ENCODE assay signal across 20 cellular contexts in the genomic region with DNA sequence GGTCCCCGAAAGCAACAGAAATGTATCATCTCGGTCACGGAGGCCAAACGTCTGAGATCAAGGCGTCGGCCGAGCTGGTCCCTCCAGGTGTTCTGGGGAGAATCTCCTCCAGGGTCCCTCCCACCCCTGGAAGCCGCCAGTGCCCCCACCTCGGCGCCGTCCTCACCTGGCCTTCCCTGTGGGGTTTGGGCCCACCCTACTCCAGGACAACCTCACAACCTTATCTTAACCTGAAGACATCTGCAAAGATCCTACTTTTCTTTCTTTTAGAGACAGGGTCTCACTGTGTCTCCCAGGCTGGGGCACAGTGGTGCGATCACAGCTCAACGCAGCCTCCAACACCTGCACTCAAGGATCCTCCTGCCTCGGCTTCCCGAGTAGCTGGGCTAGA. TPM values are rescaled to one million over a fixed set of nuclear protein-coding genes. Genes with fewer than 3 reads are reported as not detected.
DNase-seq lines count a peak whose midpoint lies in the region; ATAC-seq, FAIRE-seq and TF ChIP-seq lines count a peak whose summit lies in the region.
"Had no signal": no experiment of that assay in that cellular context is flagged by ENCODE, and none has a peak within 500 bp of the region (broad histone marks: within the 10 kb centered on the region; RNA-seq: fewer than 3 reads in every experiment).

No MANE protein-coding gene starts in this region.

- H3K79me2 ChIP-seq in astrocyte (ENCODE audit: insufficient read depth, low read length), result no peaks in the 10 kb centered on the region

- no peak overlapping the region for H2BK12ac ChIP-seq in neuronal stem cell (ENCODE audit: low read length)

- no peak overlapping the region for H3K4me3 ChIP-seq in astrocyte (ENCODE audit: insufficient read depth, low read depth, low read length)
- no peak overlapping the region for H3K4me3 ChIP-seq in neuronal stem cell (ENCODE audit: low read length in 2 of 2)
- H3K4me3 ChIP-seq: gastroesophageal sphincter, GM23338 had no signal

- H3K9me3 Mint-ChIP-seq in CD4-positive, alpha-beta T cell, result no peaks in the 10 kb centered on the region
- H3K9me3 Mint-ChIP-seq in IgD-negative memory B cell (no peaks in the 10 kb centered on the region), astrocyte (ENCODE audit: unreplicated experiment) (no peaks in the 10 kb centered on the region)
- H3K9me3 Mint-ChIP-seq: GM23338 had no signal

- no peak overlapping the region for H2BK120ac ChIP-seq in neuronal stem cell (ENCODE audit: low read depth, low read length)

- no peak overlapping the region for H3K4ac ChIP-seq in neuronal stem cell (ENCODE audit: low read length)

- H2BK15ac ChIP-seq in neuronal stem cell (ENCODE audit: low read length), result peak overlapping the region; percentile 89

- no peak for TF ChIP-seq POLR2A in erythroblast (IDR thresholded peaks at IDR 0.05; ENCODE audit: low read length)

- H3K27ac Mint-ChIP-seq in CD4-positive, alpha-beta T cell, result peak overlapping the region; percentile 73
- H3K27ac Mint-ChIP-seq in IgD-negative memory B cell (peak overlapping the region; percentile 2 to 59 (median 35)), astrocyte (ENCODE audit: unreplicated experiment) (peak overlapping the region; percentile 34)
- H3K27ac Mint-ChIP-seq: GM23338 had no signal

- H3K27ac ChIP-seq in CD4-positive, alpha-beta T cell (ENCODE audit: low read depth, low read length), result no peak overlapping the region
- H3K27ac ChIP-seq in astrocyte (ENCODE audit: low read depth, low read length), result no peak overlapping the region
- no peak overlapping the region for H3K27ac ChIP-seq in neuronal stem cell (replicated peaks; ENCODE audit: low read length)

- H3K4me2 ChIP-seq in astrocyte (ENCODE audit: low read length) (no peak overlapping the region), neuronal stem cell (ENCODE audit: insufficient read depth, low read length, poor library complexity, severe bottlenecking) (no peak overlapping the region)
- H3K4me2 ChIP-seq: GM23338 had no signal

- peaks cover 30% of the 10 kb centered on the region for H3K4me1 Mint-ChIP-seq in CD4-positive, alpha-beta T cell (ENCODE audit: low read depth)
- H3K4me1 Mint-ChIP-seq in IgD-negative memory B cell (peaks cover 9 to 19% (median 11%) of the 10 kb centered on the region in 3 donors), astrocyte (ENCODE audit: low read depth, unreplicated experiment) (peaks cover 10% of the 10 kb centered on the region)
- H3K4me1 Mint-ChIP-seq: GM23338 had no signal

- intact Hi-C loops in CD4-positive, alpha-beta T cell (cut with DNase I, micrococcal nuclease), result loop anchor here in 1 of 2 experiments (1.0 kb wide), 1 partner anchor 13 kb away; no protein-coding TSS in a partner anchor

- no peak for FAIRE-seq in astrocyte (lab: Jason Lieb, UNC)
- FAIRE-seq: bronchial epithelial cell, G401.6, GM18507, islet of Langerhans had no signal

- no peaks in the 10 kb centered on the region for H3K27me3 Mint-ChIP-seq in CD4-positive, alpha-beta T cell
- H3K27me3 Mint-ChIP-seq in IgD-negative memory B cell, result peaks cover 2% of the 10 kb centered on the region
- H3K27me3 Mint-ChIP-seq in astrocyte (ENCODE audit: low read depth, unreplicated experiment), result peaks cover 8% of the 10 kb centered on the region

- no peaks in the 10 kb centered on the region for H3K79me1 ChIP-seq in neuronal stem cell (ENCODE audit: low read depth, low read length)

- H2AFZ ChIP-seq in astrocyte (ENCODE audit: low read depth, low read length), result no peak overlapping the region
- H2AFZ ChIP-seq in neuronal stem cell (ENCODE audit: low read length), result no peak overlapping the region
- H2AFZ ChIP-seq: GM23338 had no signal

- H3K9ac ChIP-seq in astrocyte (ENCODE audit: low read length) (no peak overlapping the region), neuronal stem cell (ENCODE audit: low read depth, low read length, poor library complexity) (no peak overlapping the region)

- CTCF ChIA-PET in CD4-positive, alpha-beta T cell (lab: Charles Lee), result interaction anchor here (1.7 kb wide), 1 partner anchor 72 kb away, joined by 4 read pairs; no protein-coding TSS in a partner anchor

- H3K27me3 ChIP-seq in CD4-positive, alpha-beta T cell (ENCODE audit: control insufficient read depth, insufficient read depth, low read length), result no peaks in the 10 kb centered on the region
- H3K27me3 ChIP-seq in astrocyte (ENCODE audit: insufficient read depth, low read length), result peaks cover 2% of the 10 kb centered on the region
- peaks cover 0 to 15% (median 0%) of the 10 kb centered on the region in 3 experiments for H3K27me3 ChIP-seq in neuronal stem cell (ENCODE audit: control insufficient read depth in 3 of 3, insufficient read depth in 3 of 3, low read depth in 1 of 3, low read length in 3 of 3)
- H3K27me3 ChIP-seq: gastroesophageal sphincter had no signal

- no peaks in the 10 kb centered on the region for H3K36me3 Mint-ChIP-seq in CD4-positive, alpha-beta T cell (ENCODE audit: low read depth)
- H3K36me3 Mint-ChIP-seq in IgD-negative memory B cell, result no peaks in the 10 kb centered on the region
- H3K36me3 Mint-ChIP-seq in astrocyte (ENCODE audit: low read depth, unreplicated experiment), result no peaks in the 10 kb centered on the region

- H3K4me1 ChIP-seq in astrocyte (ENCODE audit: insufficient read depth, low read length) (peaks cover 21% of the 10 kb centered on the region), neuronal stem cell (ENCODE audit: control insufficient read depth in 2 of 2, insufficient read depth in 1 of 2, low read depth in 1 of 2, low read length in 2 of 2) (peaks cover 7 to 17% of the 10 kb centered on the region in 2 donors)

- H4K91ac ChIP-seq in neuronal stem cell (ENCODE audit: low read depth, low read length, poor library complexity), result no peak overlapping the region

- H3K23ac ChIP-seq in neuronal stem cell (ENCODE audit: low read depth, low read length, poor library complexity), result no peak overlapping the region

- H3K36me3 ChIP-seq in astrocyte (ENCODE audit: insufficient read depth, low read length) (no peaks in the 10 kb centered on the region), neuronal stem cell (replicated peaks in 1 of 2; ENCODE audit: control insufficient read depth in 2 of 2, insufficient read depth in 2 of 2, low read length in 2 of 2) (no peaks in the 10 kb centered on the region)

- H3K4me3 Mint-ChIP-seq in CD4-positive, alpha-beta T cell, result peak overlapping the region; percentile 58
- peak overlapping the region in 3 of 4 donors; percentile 28 to 78 (median 66) for H3K4me3 Mint-ChIP-seq in IgD-negative memory B cell
- H3K4me3 Mint-ChIP-seq in astrocyte (ENCODE audit: unreplicated experiment), result peak overlapping the region; percentile 50
- H3K4me3 Mint-ChIP-seq: GM23338 had no signal

- H4K20me1 ChIP-seq in astrocyte (ENCODE audit: insufficient read depth, low read length), result no peaks in the 10 kb centered on the region

- H2BK5ac ChIP-seq in neuronal stem cell (ENCODE audit: low read length), result no peak overlapping the region

- no peak overlapping the region for H4K8ac ChIP-seq in neuronal stem cell (ENCODE audit: low read depth, low read length)

- ATAC-seq in CD4-positive, alpha-beta T cell (ENCODE audit: poor library complexity), result no peak
- ATAC-seq: gastroesophageal sphincter, GM23338, SK-N-SH treated with all-trans-retinoic acid at 6 μM for 48 hours had no signal

- no peak overlapping the region for H3K14ac ChIP-seq in neuronal stem cell (ENCODE audit: low read length)

- WGBS in neuronal stem cell (ENCODE audit: extremely low coverage in 2 of 2, insufficient read length in 2 of 2, insufficient replicate concordance in 1 of 2), 2 donors, result no CpG with 5 or more reads among the region's 15 CpGs

- H3K9me3 ChIP-seq in CD4-positive, alpha-beta T cell (ENCODE audit: control insufficient read depth, low read length), result no peaks in the 10 kb centered on the region
- H3K9me3 ChIP-seq in astrocyte (ENCODE audit: insufficient read depth, low read depth, low read length), result no peaks in the 10 kb centered on the region
- no peaks in the 10 kb centered on the region for H3K9me3 ChIP-seq in neuronal stem cell (replicated peaks in 1 of 2; ENCODE audit: control insufficient read depth in 2 of 2, insufficient read depth in 1 of 2, low read depth in 1 of 2, low read length in 2 of 2)
- H3K9me3 ChIP-seq: gastroesophageal sphincter had no signal

- no peak overlapping the region for H2AK5ac ChIP-seq in neuronal stem cell (ENCODE audit: low read depth, low read length)

- H3K18ac ChIP-seq in neuronal stem cell (ENCODE audit: low read length), result no peak overlapping the region

- POLR2A ChIA-PET in CD4-positive, alpha-beta T cell (lab: Charles Lee), result interaction anchor here (3.2 kb wide), 1 partner anchor 54 kb away, joined by 79 read pairs; the partner anchor contains the start of gene COX19

- no peak for TF ChIP-seq CTCF in CD4-positive, alpha-beta T cell (IDR thresholded peaks at IDR 0.05)
- TF ChIP-seq CTCF in astrocyte (IDR thresholded peaks at IDR 0.05; ENCODE audit: insufficient read depth, low read depth, low read length), result no peak

- DNase-seq in CD4-positive, alpha-beta T cell, result peak in 3 of 10 experiments; percentile 0 to 32 (median 1)
- no peak for DNase-seq in astrocyte (ENCODE audit: low read depth)
- no peak for DNase-seq in neuronal stem cell (ENCODE audit: low spot score)
- no peak for DNase-seq in NCI-H526 (lab: John Stamatoyannopoulos, UW)
- no peak for DNase-seq in MV-4-11 (lab: John Stamatoyannopoulos, UW)
- DNase-seq in CD1c-positive myeloid dendritic cell (ENCODE audit: extremely low spot score), result no peak
- DNase-seq in erythroblast (lab: John Stamatoyannopoulos, UW), result no peak
- DNase-seq: activated effector memory CD4-positive, alpha-beta T cell treated with Interleukin-2 at 50 U/mL for 16 hours; COR-L47; NCI-H1436; NCI-H345; stimulated activated naive CD4-positive, alpha-beta T cell had no signal

RNA-seq across cellular contexts. Expression of gene ADAP1, which starts 33.4 kb away (rescaled TPM):
- 1 to 10 TPM; 6.8 to 7.2 TPM for total RNA-seq in CD4-positive, alpha-beta T cell
- 6.4 TPM for polyA plus RNA-seq in IgD-negative memory B cell
- total RNA-seq in astrocyte, result 4.7 and 4.8 TPM in 2 replicates
- 0.50 TPM for polyA plus RNA-seq in neuronal stem cell (2013, experiment 1 of 2)
- 0.48 TPM for polyA plus RNA-seq in neuronal stem cell (2013, experiment 2 of 2)

RNA-seq across cellular contexts. Expression of gene GET4, which starts 44.7 kb away (rescaled TPM):
- total RNA-seq in CD4-positive, alpha-beta T cell, result 10 to 100 TPM; 84.4 to 96.4 TPM
- polyA plus RNA-seq in IgD-negative memory B cell, result 31.2 TPM
- 32.1 and 43.0 TPM in 2 replicates for total RNA-seq in astrocyte
- polyA plus RNA-seq in neuronal stem cell (2013, experiment 1 of 2), result 28.4 TPM
- 27.9 TPM for polyA plus RNA-seq in neuronal stem cell (2013, experiment 2 of 2)

RNA-seq across cellular contexts. Expression of gene COX19, which starts 54.3 kb away (rescaled TPM):
- total RNA-seq in CD4-positive, alpha-beta T cell, result 10 to 100 TPM; 47.7 to 51.8 TPM
- 26.7 TPM for polyA plus RNA-seq in IgD-negative memory B cell
- 13.4 and 13.8 TPM in 2 replicates for total RNA-seq in astrocyte
- polyA plus RNA-seq in neuronal stem cell (2013, experiment 1 of 2), result 8.7 TPM
- polyA plus RNA-seq in neuronal stem cell (2013, experiment 2 of 2), result 8.9 TPM
